ENCODE assay signal across 20 cellular contexts in genomic region chr9:110776207-110776606, GRCh38.
"Had no signal": no experiment of that assay in that cellular context is flagged by ENCODE, and none has a peak within 500 bp of the region (broad histone marks: within the 10 kb centered on the region; RNA-seq: fewer than 3 reads in every experiment).

No MANE protein-coding gene starts in this region.

- H3K27ac Mint-ChIP-seq: activated CD4-positive, alpha-beta T cell treated with anti-CD3 and anti-CD28 coated beads, Interleukin-2, amount 10 ng/mL, durations not matched to agents 24 days and 14 days; activated CD8-positive, alpha-beta T cell treated with anti-CD3 and anti-CD28 coated beads for 36 hours; activated naive CD8-positive, alpha-beta T cell treated with anti-CD3 and anti-CD28 coated beads, Interleukin-2, amount 10 ng/mL, durations not matched to agents 7 days and 5 days; activated T-cell treated with anti-CD3 and anti-CD28 coated beads, Interleukin-2, amount 50 U/mL, for 24 hours; activated T-helper 2 cell treated with anti-CD3 and anti-CD28 coated beads, Interferon-gamma antibody, Interleukin-2, Interleukin-4, amounts not matched to agents 10 μg/mL and 5 μg/mL and 100 μg/mL, durations not matched to agents 14 hours and 24 hours and 36 hours; naive B cell; stimulated activated naive B cell treated with anti-CD40 and anti-IgM and Interleukin-4, amounts not matched to agents 10 μg/mL and 1 μg/mL and 100 μg/mL, for 72 hours; T-helper 1 cell treated with Interleukin-12 subunit alpha and Interleukin-12 subunit beta and Interleukin-4 antibody, amounts not matched to agents 30 μg/mL and 1 μg/mL, for 36 hours had no signal

- H3K36me3 ChIP-seq: colonic mucosa, neutrophil, spleen, thyroid gland had no signal

- H3K4me1 Mint-ChIP-seq: activated CD4-positive, alpha-beta T cell treated with anti-CD3 and anti-CD28 coated beads, Interleukin-2, amount 10 ng/mL, durations not matched to agents 24 days and 14 days; activated naive CD8-positive, alpha-beta T cell treated with anti-CD3 and anti-CD28 coated beads, Interleukin-2, amount 10 ng/mL, durations not matched to agents 7 days and 5 days; naive B cell; stimulated activated naive B cell treated with anti-CD40 and anti-IgM and Interleukin-4, amounts not matched to agents 10 μg/mL and 1 μg/mL and 100 μg/mL, for 72 hours had no signal

- H3K9me3 ChIP-seq: colonic mucosa, mucosa of descending colon, neutrophil, spleen, thyroid gland had no signal

- H3K27ac ChIP-seq: colonic mucosa, foreskin keratinocyte, neutrophil had no signal

- H3K27me3 Mint-ChIP-seq: activated CD4-positive, alpha-beta T cell treated with anti-CD3 and anti-CD28 coated beads, Interleukin-2, amount 10 ng/mL, durations not matched to agents 24 days and 14 days; activated CD8-positive, alpha-beta T cell treated with anti-CD3 and anti-CD28 coated beads for 36 hours; activated naive CD8-positive, alpha-beta T cell treated with anti-CD3 and anti-CD28 coated beads, Interleukin-2, amount 10 ng/mL, durations not matched to agents 7 days and 5 days; activated T-cell treated with anti-CD3 and anti-CD28 coated beads, Interleukin-2, amount 50 U/mL, for 24 hours; brain; naive B cell had no signal

- H3K27me3 ChIP-seq: colonic mucosa, foreskin keratinocyte, neutrophil, spleen, thyroid gland had no signal

- H3K4me1 ChIP-seq: colonic mucosa, foreskin keratinocyte, spleen had no signal

- H3K4me3 Mint-ChIP-seq: activated CD4-positive, alpha-beta T cell treated with anti-CD3 and anti-CD28 coated beads, Interleukin-2, amount 10 ng/mL, durations not matched to agents 24 days and 14 days; activated CD8-positive, alpha-beta T cell treated with anti-CD3 and anti-CD28 coated beads for 36 hours; activated naive CD8-positive, alpha-beta T cell treated with anti-CD3 and anti-CD28 coated beads, Interleukin-2, amount 10 ng/mL, durations not matched to agents 7 days and 5 days; activated T-cell treated with anti-CD3 and anti-CD28 coated beads, Interleukin-2, amount 50 U/mL, for 24 hours; brain; naive B cell; stimulated activated naive B cell treated with anti-CD40 and anti-IgM and Interleukin-4, amounts not matched to agents 10 μg/mL and 1 μg/mL and 100 μg/mL, for 72 hours; T-helper 1 cell treated with Interleukin-12 subunit alpha and Interleukin-12 subunit beta and Interleukin-4 antibody, amounts not matched to agents 30 μg/mL and 1 μg/mL, for 36 hours had no signal

- H3K36me3 Mint-ChIP-seq: activated naive CD8-positive, alpha-beta T cell treated with anti-CD3 and anti-CD28 coated beads, Interleukin-2, amount 10 ng/mL, durations not matched to agents 7 days and 5 days; brain; naive B cell; stimulated activated naive B cell treated with anti-CD40 and anti-IgM and Interleukin-4, amounts not matched to agents 10 μg/mL and 1 μg/mL and 100 μg/mL, for 72 hours had no signal

- H3K4me3 ChIP-seq: colonic mucosa, mucosa of descending colon, spleen, thyroid gland had no signal

- H3K9me3 Mint-ChIP-seq: activated CD4-positive, alpha-beta T cell treated with anti-CD3 and anti-CD28 coated beads, Interleukin-2, amount 10 ng/mL, durations not matched to agents 24 days and 14 days; activated CD8-positive, alpha-beta T cell treated with anti-CD3 and anti-CD28 coated beads for 36 hours; activated naive CD8-positive, alpha-beta T cell treated with anti-CD3 and anti-CD28 coated beads, Interleukin-2, amount 10 ng/mL, durations not matched to agents 7 days and 5 days; activated T-cell treated with anti-CD3 and anti-CD28 coated beads, Interleukin-2, amount 50 U/mL, for 24 hours; activated T-helper 2 cell treated with anti-CD3 and anti-CD28 coated beads, Interferon-gamma antibody, Interleukin-2, Interleukin-4, amounts not matched to agents 10 μg/mL and 5 μg/mL and 100 μg/mL, durations not matched to agents 14 hours and 24 hours and 36 hours; naive B cell; stimulated activated naive B cell treated with anti-CD40 and anti-IgM and Interleukin-4, amounts not matched to agents 10 μg/mL and 1 μg/mL and 100 μg/mL, for 72 hours; T-helper 1 cell treated with Interleukin-12 subunit alpha and Interleukin-12 subunit beta and Interleukin-4 antibody, amounts not matched to agents 30 μg/mL and 1 μg/mL, for 36 hours had no signal

- ATAC-seq: activated CD8-positive, alpha-beta T cell treated with anti-CD3 and anti-CD28 coated beads for 36 hours; foreskin keratinocyte; left cardiac atrium; mucosa of descending colon; stimulated activated naive B cell treated with anti-CD40 and anti-IgM and Interleukin-4, amounts not matched to agents 10 μg/mL and 1 μg/mL and 100 μg/mL, for 72 hours had no signal

- DNase-seq: activated CD4-positive, alpha-beta T cell treated with anti-CD3 and anti-CD28 coated beads, Interleukin-2, amount 10 ng/mL, durations not matched to agents 24 days and 14 days; activated CD8-positive, alpha-beta T cell treated with anti-CD3 and anti-CD28 coated beads for 36 hours; activated naive CD4-positive, alpha-beta T cell treated with Interleukin-2 at 50 U/mL for 16 hours; activated naive CD8-positive, alpha-beta T cell treated with anti-CD3 and anti-CD28 coated beads, Interleukin-2, amount 10 ng/mL, durations not matched to agents 7 days and 5 days; activated T-cell treated with anti-CD3 and anti-CD28 coated beads, Interleukin-2, amount 50 U/mL, for 24 hours; central memory CD4-positive, alpha-beta T cell; colonic mucosa; foreskin keratinocyte; glutamatergic neuron; hippocampal formation; left cardiac atrium; mucosa of descending colon; naive B cell; spleen; stimulated activated naive B cell treated with anti-CD40 and anti-IgM and Interleukin-4, amounts not matched to agents 10 μg/mL and 1 μg/mL and 100 μg/mL, for 72 hours; thyroid gland had no signal
